24 cellular contexts compared by ENCODE assay signal in the genomic region with DNA sequence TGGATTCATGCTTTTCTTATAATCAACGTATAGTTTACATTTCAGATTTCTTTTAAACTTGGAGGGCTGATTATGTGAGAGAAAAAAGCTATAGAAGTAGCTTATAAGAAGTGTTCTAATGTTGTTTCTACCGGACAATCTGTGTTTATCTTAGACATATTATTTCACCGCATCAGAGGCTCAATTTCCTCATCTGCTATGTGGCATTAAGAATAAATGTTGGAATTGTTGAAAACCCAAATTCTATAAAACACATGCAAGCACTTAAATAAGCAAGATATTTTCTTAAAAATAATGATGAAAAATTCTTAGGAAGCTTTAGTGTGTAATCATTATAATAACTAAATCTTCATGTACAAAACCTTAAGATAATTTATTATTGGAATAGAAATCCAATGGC.
"Had no signal": no experiment of that assay in that cellular context is flagged by ENCODE, and none has a peak within 500 bp of the region (broad histone marks: within the 10 kb centered on the region; RNA-seq: fewer than 3 reads in every experiment).

No MANE protein-coding gene starts in this region.

- ATAC-seq: activated CD8-positive, alpha-beta T cell treated with anti-CD3 and anti-CD28 coated beads, Interleukin-2, amount 10 ng/mL, durations not matched to agents 7 days and 5 days had no signal

- H3K9me2 ChIP-seq: SK-N-SH had no signal

- H3K27me3 ChIP-seq: adrenal gland, brain microvascular endothelial cell, Peyer's patch, SJSA1 had no signal

- H3K9ac ChIP-seq: SK-N-SH had no signal

- H3K4me1 ChIP-seq: adrenal gland, SJSA1 had no signal

- DNase-seq: activated CD4-positive, alpha-beta T cell treated with anti-CD3 and anti-CD28 coated beads, Interleukin-2, amount 10 ng/mL, durations not matched to agents 24 days and 14 days; activated CD4-positive, alpha-beta T cell treated with anti-CD3 and anti-CD28 coated beads, Interleukin-2, amount 50 U/mL, for 48 hours; activated CD8-positive, alpha-beta T cell treated with anti-CD3 and anti-CD28 coated beads, Interleukin-2, amount 10 ng/mL, durations not matched to agents 7 days and 5 days; activated gamma-delta T cell; activated naive CD4-positive, alpha-beta T cell treated with Interleukin-2 at 50 U/mL for 16 hours; activated naive CD8-positive, alpha-beta T cell treated with anti-CD3 and anti-CD28 coated beads, Interleukin-2, amount 10 ng/mL, durations not matched to agents 7 days and 5 days; activated T-cell treated with anti-CD3 and anti-CD28 coated beads, Interleukin-2, amount 50 U/mL, for 24 hours; adrenal gland; aorta; brain microvascular endothelial cell; central memory CD4-positive, alpha-beta T cell; MM.1S; MV-4-11; NCI-H1092; NCI-H1436 treated with DMSO at 0.1 percent for 48 hours; NCI-H1694 treated with DMSO at 0.1 percent for 48 hours; NCI-H2029; NCI-H345; NCI-H524 treated with DMSO at 0.1 percent for 48 hours; Peyer's patch; RPMI8226; SHP77 treated with DMSO at 0.1 percent for 48 hours; SK-N-SH had no signal

- H3K9me3 ChIP-seq: adrenal gland, Peyer's patch, SJSA1, SK-N-SH had no signal

- H3K36me3 ChIP-seq: adrenal gland, brain microvascular endothelial cell, Peyer's patch, SJSA1 had no signal

- H3K27ac ChIP-seq: adrenal gland, brain microvascular endothelial cell, Peyer's patch, SJSA1 had no signal

- H3K4me3 ChIP-seq: adrenal gland, Peyer's patch, SJSA1 had no signal

- H3K4me2 ChIP-seq: SK-N-SH had no signal
